In genomic region chr10:88218362-88218761, GRCh38 we compare ENCODE assay signal across 22 cellular contexts.
DNase-seq lines count a peak whose midpoint lies in the region; ATAC-seq and TF ChIP-seq lines count a peak whose summit lies in the region.
"Had no signal": no experiment of that assay in that cellular context is flagged by ENCODE, and none has a peak within 500 bp of the region (broad histone marks: within the 10 kb centered on the region; RNA-seq: fewer than 3 reads in every experiment).

No MANE protein-coding gene starts in this region.

- H3K4me1 ChIP-seq in tibial nerve: peaks cover 0 to 10% (median 6%) of the 10 kb centered on the region in 4 donors
- H3K4me1 ChIP-seq: A549; BE2C; BLaER1 treated with 17β-estradiol and CSF1 and Interleukin-3, amounts not matched to agents 10 nM and 100 nM; HAP-1 had no signal

- intact Hi-C loops in left ventricle myocardium superior (cut with micrococcal nuclease): no loop called here
- intact Hi-C loops in cardiac septum (cut with DNase I): no loop called here
- intact Hi-C loops in dendritic cell treated with granulocyte-macrophage colony-stimulating factor and Interleukin-4, amounts not matched to agents 40 ng/mL and 50 ng/mL, for 4 days (cut with micrococcal nuclease): no loop called here

- H3K9me3 ChIP-seq in tibial nerve: no peaks in the 10 kb centered on the region
- H3K9me3 ChIP-seq: A549; BE2C; BLaER1 treated with 17β-estradiol and CSF1 and Interleukin-3, amounts not matched to agents 10 nM and 100 nM; HAP-1 had no signal

- no peaks in the 10 kb centered on the region for H3K27me3 ChIP-seq in tibial nerve
- H3K27me3 ChIP-seq: BE2C; BLaER1 treated with 17β-estradiol and CSF1 and Interleukin-3, amounts not matched to agents 10 nM and 100 nM had no signal

- DNase-seq in left ventricle myocardium superior: no peak
- DNase-seq in cardiac septum (ENCODE audit: low spot score): no peak
- DNase-seq in NCI-H2196 treated with DMSO at 0.1 percent for 48 hours (lab: John Stamatoyannopoulos, UW; ENCODE audit: unreplicated experiment): no peak
- no peak for DNase-seq in SHP77 treated with DMSO at 0.1 percent for 48 hours (lab: John Stamatoyannopoulos, UW)
- no peak for DNase-seq in tibial nerve (ENCODE audit: low spot score in 2 of 2)
- DNase-seq: 8988T; ACHN; AML-193; BE2C; Calu3; CD4-positive, alpha-beta T cell; COR-L47; DMS53; DMS79 treated with DMSO at 0.1 percent for 48 hours; GOT3; HFFc6 had no signal

- no peaks in the 10 kb centered on the region for H3K9me3 Mint-ChIP-seq in dendritic cell treated with granulocyte-macrophage colony-stimulating factor and Interleukin-4, amounts not matched to agents 40 ng/mL and 50 ng/mL, for 4 days
- no peaks in the 10 kb centered on the region for H3K9me3 Mint-ChIP-seq in stimulated activated memory B cell treated with anti-CD40 and anti-IgM and Interleukin-4, amounts not matched to agents 10 μg/mL and 1 μg/mL and 100 μg/mL, for 72 hours
- H3K9me3 Mint-ChIP-seq: CD14-positive monocyte; CD4-positive, alpha-beta T cell; HFFc6 had no signal

- TF ChIP-seq EP300 in tibial nerve (IDR thresholded peaks at IDR 0.05): no peak

- H3K4me3 ChIP-seq in tibial nerve: no peak overlapping the region
- H3K4me3 ChIP-seq: A549; BLaER1 treated with 17β-estradiol and CSF1 and Interleukin-3, amounts not matched to agents 10 nM and 100 nM; HAP-1 had no signal

- peak overlapping the region; percentile 11 for H3K27ac Mint-ChIP-seq in dendritic cell treated with granulocyte-macrophage colony-stimulating factor and Interleukin-4, amounts not matched to agents 40 ng/mL and 50 ng/mL, for 4 days
- peak overlapping the region; percentile 11 for H3K27ac Mint-ChIP-seq in stimulated activated memory B cell treated with anti-CD40 and anti-IgM and Interleukin-4, amounts not matched to agents 10 μg/mL and 1 μg/mL and 100 μg/mL, for 72 hours
- H3K27ac Mint-ChIP-seq: CD4-positive, alpha-beta T cell; HFFc6 had no signal

- H3K4me3 Mint-ChIP-seq in dendritic cell treated with granulocyte-macrophage colony-stimulating factor and Interleukin-4, amounts not matched to agents 40 ng/mL and 50 ng/mL, for 4 days: no peak overlapping the region
- no peak overlapping the region for H3K4me3 Mint-ChIP-seq in stimulated activated memory B cell treated with anti-CD40 and anti-IgM and Interleukin-4, amounts not matched to agents 10 μg/mL and 1 μg/mL and 100 μg/mL, for 72 hours
- H3K4me3 Mint-ChIP-seq: CD14-positive monocyte; CD4-positive, alpha-beta T cell; HFFc6 had no signal

- H3K36me3 Mint-ChIP-seq in dendritic cell treated with granulocyte-macrophage colony-stimulating factor and Interleukin-4, amounts not matched to agents 40 ng/mL and 50 ng/mL, for 4 days (ENCODE audit: low read depth): no peaks in the 10 kb centered on the region
- H3K36me3 Mint-ChIP-seq in stimulated activated memory B cell treated with anti-CD40 and anti-IgM and Interleukin-4, amounts not matched to agents 10 μg/mL and 1 μg/mL and 100 μg/mL, for 72 hours: no peaks in the 10 kb centered on the region
- H3K36me3 Mint-ChIP-seq: CD14-positive monocyte had no signal

- 87 to 98% methylated on average over 3 of the region's 3 CpGs for whole genome bisulfite sequencing in tibial nerve, 2 donors

- peaks cover 3% of the 10 kb centered on the region for H3K27me3 Mint-ChIP-seq in dendritic cell treated with granulocyte-macrophage colony-stimulating factor and Interleukin-4, amounts not matched to agents 40 ng/mL and 50 ng/mL, for 4 days
- H3K27me3 Mint-ChIP-seq in stimulated activated memory B cell treated with anti-CD40 and anti-IgM and Interleukin-4, amounts not matched to agents 10 μg/mL and 1 μg/mL and 100 μg/mL, for 72 hours: no peaks in the 10 kb centered on the region
- H3K27me3 Mint-ChIP-seq: CD4-positive, alpha-beta T cell had no signal

- TF ChIP-seq POLR2A in tibial nerve (IDR thresholded peaks at IDR 0.05): no peak

- H3K4me1 Mint-ChIP-seq in dendritic cell treated with granulocyte-macrophage colony-stimulating factor and Interleukin-4, amounts not matched to agents 40 ng/mL and 50 ng/mL, for 4 days (ENCODE audit: low read depth): peaks cover 22% of the 10 kb centered on the region
- H3K4me1 Mint-ChIP-seq in stimulated activated memory B cell treated with anti-CD40 and anti-IgM and Interleukin-4, amounts not matched to agents 10 μg/mL and 1 μg/mL and 100 μg/mL, for 72 hours: peaks cover 12% of the 10 kb centered on the region

- peak; percentile 22 for ATAC-seq in left ventricle myocardium superior
- ATAC-seq in stimulated activated memory B cell treated with anti-CD40 and anti-IgM and Interleukin-4, amounts not matched to agents 10 μg/mL and 1 μg/mL and 100 μg/mL, for 72 hours: no peak
- ATAC-seq: A549 had no signal

- no peak for TF ChIP-seq CTCF in tibial nerve (IDR thresholded peaks at IDR 0.05)

- no peak overlapping the region for H3K27ac ChIP-seq in tibial nerve
- H3K27ac ChIP-seq: A549; BLaER1 treated with 17β-estradiol and CSF1 and Interleukin-3, amounts not matched to agents 10 nM and 100 nM had no signal

- no peaks in the 10 kb centered on the region for H3K36me3 ChIP-seq in tibial nerve
- H3K36me3 ChIP-seq: BE2C; BLaER1 treated with 17β-estradiol and CSF1 and Interleukin-3, amounts not matched to agents 10 nM and 100 nM; HAP-1 had no signal
